Comparison of ENCODE assay signal across 20 cellular contexts in genomic region chr14:98808494-98809407, GRCh38.
DNase-seq lines count a peak whose midpoint lies in the region; ATAC-seq and TF ChIP-seq lines count a peak whose summit lies in the region.
"Had no signal": no experiment of that assay in that cellular context is flagged by ENCODE, and none has a peak within 500 bp of the region (broad histone marks: within the 10 kb centered on the region; RNA-seq: fewer than 3 reads in every experiment).

No MANE protein-coding gene starts in this region.

- no peaks in the 10 kb centered on the region for H3K27me3 ChIP-seq in stomach

- ATAC-seq in esophagus mucosa = peak; percentile 15
- ATAC-seq: heart right ventricle; left ventricle myocardium superior; stimulated activated memory B cell treated with anti-CD40 and anti-IgM and Interleukin-4, amounts not matched to agents 10 μg/mL and 1 μg/mL and 100 μg/mL, for 72 hours had no signal

- no peaks in the 10 kb centered on the region for H3K9me3 ChIP-seq in stomach
- H3K9me3 ChIP-seq: thoracic aorta had no signal

- H3K4me1 ChIP-seq in stomach = no peaks in the 10 kb centered on the region
- H3K4me1 ChIP-seq: heart right ventricle had no signal

- WGBS in stomach, 5 donors = 55 to 62% (median 59%) methylated on average over 12 of the region's 12 CpGs

- TF ChIP-seq POLR2A in stomach (IDR thresholded peaks at IDR 0.05) = no peak

- no peak for TF ChIP-seq CTCF in stomach (IDR thresholded peaks at IDR 0.05)

- intact Hi-C loops in stomach (cut with DNase I; ENCODE audit: low total_unique reads) (no loop called here), cardiac septum (cut with DNase I) (no loop called here)

- TF ChIP-seq EP300 in stomach (IDR thresholded peaks at IDR 0.05) = no peak

- no peak overlapping the region for H3K4me3 ChIP-seq in stomach
- H3K4me3 ChIP-seq: dorsolateral prefrontal cortex, heart right ventricle, skin epidermis, thoracic aorta had no signal

- no peak overlapping the region for H3K27ac ChIP-seq in stomach
- H3K27ac ChIP-seq: dorsolateral prefrontal cortex, heart right ventricle, thoracic aorta had no signal

- no peaks in the 10 kb centered on the region for H3K36me3 ChIP-seq in stomach
- H3K36me3 ChIP-seq: heart right ventricle, thoracic aorta had no signal

- peak; percentile 38 for DNase-seq in H4 (ENCODE audit: low spot score)
- peak; percentile 70 for DNase-seq in NCI-H2171 treated with DMSO at 0.1 percent for 48 hours (lab: John Stamatoyannopoulos, UW)
- DNase-seq in stomach = peak; percentile 60
- no peak for DNase-seq in medulla oblongata (ENCODE audit: extremely low spot score)
- no peak for DNase-seq in hippocampal formation (lab: John Stamatoyannopoulos, UW)
- DNase-seq in cardiac septum (ENCODE audit: low spot score) = no peak
- DNase-seq: activated CD4-positive, alpha-beta T cell treated with anti-CD3 and anti-CD28 coated beads, Interleukin-2, amount 10 ng/mL, durations not matched to agents 7 days and 5 days; aorta; CD4-positive, alpha-beta T cell; DMS153; dorsolateral prefrontal cortex; heart right ventricle; left ventricle myocardium superior; NCI-H226; NCI-H82; stimulated activated CD4-positive, alpha-beta T cell treated with anti-CD3 and anti-CD28 coated beads, Interleukin-1b, Interleukin-23, amount 100 ng/mL, for 48 hours had no signal

Comparison
In these comparisons a context has a peak if more than half of its experiments do, and no peak if none do; other contexts are left out.
1. DNase-seq: peak in H4 (single experiment), NCI-H2171 treated with DMSO at 0.1 percent for 48 hours (single experiment) and stomach (single experiment); none in medulla oblongata (single experiment), hippocampal formation (0 of 2) and cardiac septum (single experiment).